30 cellular contexts compared by ENCODE assay signal in the genomic region with DNA sequence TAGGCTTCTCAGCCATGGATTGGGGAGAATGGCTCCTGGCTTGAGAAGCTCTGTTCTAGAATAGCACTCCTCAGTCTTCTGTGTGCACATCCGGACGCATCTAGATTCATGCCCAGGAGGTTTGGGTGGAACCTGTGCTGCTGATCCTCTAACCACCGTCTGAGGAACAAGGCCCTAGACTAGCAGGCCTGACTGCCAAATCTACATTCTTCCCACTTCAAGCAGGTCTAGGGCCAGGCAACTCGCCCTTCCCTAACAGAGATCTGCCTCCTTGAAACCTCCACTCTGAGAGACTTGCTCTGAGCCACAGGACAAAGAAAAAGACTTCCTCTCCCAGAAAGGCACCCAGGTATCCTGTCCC.
"Had no signal": no experiment of that assay in that cellular context is flagged by ENCODE, and none has a peak within 500 bp of the region (broad histone marks: within the 10 kb centered on the region; RNA-seq: fewer than 3 reads in every experiment).

No MANE protein-coding gene starts in this region.

- H3K27me3 ChIP-seq: neural progenitor cell, right atrium auricular region, testis, vagina had no signal

- H3K4me1 Mint-ChIP-seq: activated CD4-positive, alpha-beta memory T cell treated with anti-CD3 and anti-CD28 coated beads, Interleukin-2, amount 10 ng/mL, durations not matched to agents 7 days and 5 days; activated CD4-positive, alpha-beta T cell treated with anti-CD3 and anti-CD28 coated beads, Interleukin-2, amount 10 ng/mL, durations not matched to agents 7 days and 5 days; activated naive CD4-positive, alpha-beta T cell treated with anti-CD3 and anti-CD28 coated beads, Interleukin-2, amount 50 U/mL, for 24 hours; activated naive CD8-positive, alpha-beta T cell treated with anti-CD3 and anti-CD28 coated beads, Interleukin-2, amount 50 U/mL, for 24 hours; natural killer cell; neural progenitor cell had no signal

- H3K27ac Mint-ChIP-seq: activated CD4-positive, alpha-beta memory T cell treated with anti-CD3 and anti-CD28 coated beads, Interleukin-2, amount 10 ng/mL, durations not matched to agents 7 days and 5 days; activated CD4-positive, alpha-beta T cell treated with anti-CD3 and anti-CD28 coated beads, Interleukin-2, amount 10 ng/mL, durations not matched to agents 7 days and 5 days; activated naive CD4-positive, alpha-beta T cell treated with anti-CD3 and anti-CD28 coated beads, Interleukin-2, amount 50 U/mL, for 24 hours; activated naive CD8-positive, alpha-beta T cell treated with anti-CD3 and anti-CD28 coated beads, Interleukin-2, amount 50 U/mL, for 24 hours; activated T-cell treated with anti-CD3 and anti-CD28 coated beads, Interleukin-2, amount 50 U/mL, for 24 hours; natural killer cell; neural progenitor cell; T-helper 17 cell had no signal

- H3K36me3 ChIP-seq: lower lobe of right lung, neural progenitor cell, right atrium auricular region, vagina had no signal

- H3K27ac ChIP-seq: epithelial cell of prostate, lower lobe of right lung, neural progenitor cell, parathyroid adenoma, psoas muscle, right atrium auricular region, testis, vagina had no signal

- H3K4me3 Mint-ChIP-seq: activated CD4-positive, alpha-beta memory T cell treated with anti-CD3 and anti-CD28 coated beads, Interleukin-2, amount 10 ng/mL, durations not matched to agents 7 days and 5 days; activated CD4-positive, alpha-beta T cell treated with anti-CD3 and anti-CD28 coated beads, Interleukin-2, amount 10 ng/mL, durations not matched to agents 7 days and 5 days; activated naive CD4-positive, alpha-beta T cell treated with anti-CD3 and anti-CD28 coated beads, Interleukin-2, amount 50 U/mL, for 24 hours; activated naive CD8-positive, alpha-beta T cell treated with anti-CD3 and anti-CD28 coated beads, Interleukin-2, amount 50 U/mL, for 24 hours; activated T-cell treated with anti-CD3 and anti-CD28 coated beads, Interleukin-2, amount 50 U/mL, for 24 hours; natural killer cell; T-helper 17 cell had no signal

- ATAC-seq: activated naive CD8-positive, alpha-beta T cell treated with anti-CD3 and anti-CD28 coated beads, Interleukin-2, amount 50 U/mL, for 24 hours; left lobe of liver; natural killer cell; psoas muscle; T-helper 17 cell had no signal

- H3K9me3 ChIP-seq: lower lobe of right lung, psoas muscle, right atrium auricular region, testis, vagina had no signal

- DNase-seq: activated CD4-positive, alpha-beta memory T cell treated with anti-CD3 and anti-CD28 coated beads, Interleukin-2, amount 10 ng/mL, durations not matched to agents 7 days and 5 days; activated CD4-positive, alpha-beta T cell treated with anti-CD3 and anti-CD28 coated beads, Interleukin-2, amount 10 ng/mL, durations not matched to agents 7 days and 5 days; activated CD4-positive, CD25-positive, alpha-beta regulatory T cell treated with anti-CD3 and anti-CD28 coated beads, Interleukin-2, amount 50 U/mL, for 72 hours; activated CD8-positive, alpha-beta memory T cell treated with anti-CD3 and anti-CD28 coated beads, Interleukin-2, amount 50 U/mL, for 48 hours; activated gamma-delta T cell; activated naive CD8-positive, alpha-beta T cell treated with anti-CD3 and anti-CD28 coated beads, Interleukin-2, amount 50 U/mL, for 24 hours; activated T-cell treated with anti-CD3 and anti-CD28 coated beads, Interleukin-2, amount 50 U/mL, for 24 hours; amygdala; central memory CD4-positive, alpha-beta T cell; dermis blood vessel endothelial cell; effector CD4-positive, alpha-beta T cell; kidney glomerular epithelial cell; lower lobe of right lung; mesendoderm; natural killer cell; occipital lobe; psoas muscle; stimulated activated CD4-positive, alpha-beta T cell treated with anti-CD3 and anti-CD28 coated beads, Interleukin-15, amount 100 ng/mL, for 24 hours; stimulated activated CD4-positive, alpha-beta T cell treated with anti-CD3 and anti-CD28 coated beads, Interleukin-2, amount 100 ng/mL, for 24 hours; stimulated activated naive CD4-positive, alpha-beta T cell; T-helper 17 cell; testis; trophoblast cell had no signal

- H3K9me3 Mint-ChIP-seq: activated CD4-positive, alpha-beta memory T cell treated with anti-CD3 and anti-CD28 coated beads, Interleukin-2, amount 10 ng/mL, durations not matched to agents 7 days and 5 days; activated CD4-positive, alpha-beta T cell treated with anti-CD3 and anti-CD28 coated beads, Interleukin-2, amount 10 ng/mL, durations not matched to agents 7 days and 5 days; activated naive CD4-positive, alpha-beta T cell treated with anti-CD3 and anti-CD28 coated beads, Interleukin-2, amount 50 U/mL, for 24 hours; activated naive CD8-positive, alpha-beta T cell treated with anti-CD3 and anti-CD28 coated beads, Interleukin-2, amount 50 U/mL, for 24 hours; activated T-cell treated with anti-CD3 and anti-CD28 coated beads, Interleukin-2, amount 50 U/mL, for 24 hours; natural killer cell; neural progenitor cell had no signal

- H3K36me3 Mint-ChIP-seq: activated naive CD4-positive, alpha-beta T cell treated with anti-CD3 and anti-CD28 coated beads, Interleukin-2, amount 50 U/mL, for 24 hours; natural killer cell; neural progenitor cell had no signal

- H3K4me3 ChIP-seq: lower lobe of right lung, neural progenitor cell, psoas muscle, right atrium auricular region, testis, vagina had no signal

- H3K4me1 ChIP-seq: lower lobe of right lung, neural progenitor cell, parathyroid adenoma, testis, vagina had no signal
